28 cellular contexts compared by ENCODE assay signal in the genomic region with DNA sequence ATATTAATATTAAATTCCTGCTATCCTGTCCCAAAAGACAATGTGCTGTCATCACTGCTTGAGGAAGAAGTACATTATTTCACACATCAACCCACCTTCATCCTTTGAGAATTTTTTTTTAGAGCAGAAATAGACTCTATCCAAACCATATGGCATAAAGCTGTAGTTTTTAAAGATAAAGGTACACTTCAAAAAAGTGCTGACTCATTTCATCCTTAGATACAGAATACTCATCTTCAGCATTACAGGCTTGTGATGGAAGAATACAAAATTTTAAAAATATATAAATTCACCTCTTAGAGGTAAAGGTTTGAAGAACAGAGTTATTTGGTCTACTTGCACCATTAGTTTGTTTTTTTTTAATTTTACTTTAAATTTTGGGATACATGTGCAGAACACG.
"Had no signal": no experiment of that assay in that cellular context is flagged by ENCODE, and none has a peak within 500 bp of the region (broad histone marks: within the 10 kb centered on the region; RNA-seq: fewer than 3 reads in every experiment).

No MANE protein-coding gene starts in this region.

- ATAC-seq: activated CD8-positive, alpha-beta T cell treated with anti-CD3 and anti-CD28 coated beads for 36 hours; activated naive CD8-positive, alpha-beta T cell treated with anti-CD3 and anti-CD28 coated beads, Interleukin-2, amount 50 U/mL, for 24 hours had no signal

- FAIRE-seq: bronchial epithelial cell, TTC549 had no signal

- H3K36me3 ChIP-seq: ascending aorta, cardiac muscle cell had no signal

- DNase-seq: activated B cell treated with CpG ODN at 0.5 μM for 24 hours; activated CD4-positive, alpha-beta memory T cell treated with anti-CD3 and anti-CD28 coated beads for 36 hours; activated CD4-positive, alpha-beta T cell treated with anti-CD3 and anti-CD28 coated beads for 4 hours; activated CD4-positive, alpha-beta T cell treated with anti-CD3 and anti-CD28 coated beads, Interleukin-2, amount 10 ng/mL, durations not matched to agents 24 days and 14 days; activated CD4-positive, alpha-beta T cell treated with anti-CD3 and anti-CD28 coated beads, Interleukin-2, amount 50 U/mL, for 1 hour; activated CD4-positive, alpha-beta T cell treated with anti-CD3 and anti-CD28 coated beads, Interleukin-2, amount 50 U/mL, for 4 hours; activated CD4-positive, CD25-positive, alpha-beta regulatory T cell treated with anti-CD3 and anti-CD28 coated beads, Interleukin-2, amount 50 U/mL, for 72 hours; activated CD8-positive, alpha-beta memory T cell treated with anti-CD3 and anti-CD28 coated beads, Interleukin-2, amount 50 U/mL, for 48 hours; activated CD8-positive, alpha-beta T cell treated with anti-CD3 and anti-CD28 coated beads for 36 hours; activated effector memory CD4-positive, alpha-beta T cell treated with Interleukin-2 at 50 U/mL for 16 hours; activated gamma-delta T cell; activated naive CD4-positive, alpha-beta T cell treated with anti-CD3 and anti-CD28 coated beads, Interleukin-2, amount 10 ng/mL, durations not matched to agents 7 days and 5 days; activated naive CD4-positive, alpha-beta T cell treated with Interleukin-2 at 50 U/mL for 16 hours; activated naive CD8-positive, alpha-beta T cell treated with anti-CD3 and anti-CD28 coated beads, Interleukin-2, amount 10 ng/mL, durations not matched to agents 7 days and 5 days; activated naive CD8-positive, alpha-beta T cell treated with anti-CD3 and anti-CD28 coated beads, Interleukin-2, amount 50 U/mL, for 24 hours; activated T-cell treated with anti-CD3 and anti-CD28 coated beads, Interleukin-2, amount 50 U/mL, for 24 hours; activated T-cell treated with anti-CD3 and anti-CD28 coated beads, Interleukin-2, amount 50 U/mL, for 48 hours; amygdala; anterior cingulate cortex; caudate nucleus; T-helper 1 cell; T-helper 2 cell; T-helper 9 cell had no signal

- H3K27ac ChIP-seq: ascending aorta, cardiac muscle cell, VCaP had no signal

- H3K27me3 ChIP-seq: ascending aorta, cardiac muscle cell had no signal

- H3K4me3 ChIP-seq: ascending aorta, cardiac muscle cell had no signal
